In the genomic region with DNA sequence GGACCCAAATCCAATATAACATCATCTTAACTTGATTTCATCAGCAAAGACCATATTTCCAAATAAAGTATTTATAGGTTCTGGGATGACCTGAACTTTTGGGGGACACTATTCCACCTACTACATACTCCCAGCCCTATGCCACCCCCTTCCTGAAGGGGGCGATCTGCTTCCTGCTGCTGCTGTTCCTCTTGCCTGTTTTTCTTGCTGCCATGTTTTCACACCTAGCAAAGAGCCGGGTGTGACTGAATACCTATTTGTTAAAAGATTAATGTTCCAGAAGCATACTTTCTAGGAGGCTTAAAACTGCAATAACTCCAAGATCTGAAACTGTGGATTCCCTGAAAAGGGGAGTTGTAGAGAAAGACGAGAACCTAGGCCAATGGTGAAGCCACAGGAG, we compare ENCODE assay signal across 9 cellular contexts.
DNase-seq lines count a peak whose midpoint lies in the region; ATAC-seq and TF ChIP-seq lines count a peak whose summit lies in the region.
"Had no signal": no experiment of that assay in that cellular context is flagged by ENCODE, and none has a peak within 500 bp of the region (broad histone marks: within the 10 kb centered on the region; RNA-seq: fewer than 3 reads in every experiment).

No MANE protein-coding gene starts in this region.

- H3K4me3 Mint-ChIP-seq in activated naive CD4-positive, alpha-beta T cell treated with anti-CD3 and anti-CD28 coated beads, Interleukin-2, amount 50 U/mL, for 24 hours, result no peak overlapping the region
- H3K4me3 Mint-ChIP-seq in stimulated activated effector memory CD8-positive, alpha-beta T cell treated with anti-CD3 and anti-CD28 coated beads, Interleukin-12 subunit alpha, Interleukin-12 subunit beta, amount 100 ng/mL, for 72 hours, result no peak overlapping the region

- H3K27me3 Mint-ChIP-seq in activated naive CD4-positive, alpha-beta T cell treated with anti-CD3 and anti-CD28 coated beads, Interleukin-2, amount 50 U/mL, for 24 hours, result no peaks in the 10 kb centered on the region

- DNase-seq in activated naive CD4-positive, alpha-beta T cell treated with Interleukin-2 at 50 U/mL for 16 hours, result no peak
- DNase-seq in LNCaP clone FGC (ENCODE audit: low read depth) (no peak), brain microvascular endothelial cell (no peak), NCI-H1417 treated with DMSO at 0.1 percent for 48 hours (lab: John Stamatoyannopoulos, UW) (no peak), ureter (ENCODE audit: low spot score) (no peak)
- DNase-seq in stimulated activated effector memory CD8-positive, alpha-beta T cell treated with anti-CD3 and anti-CD28 coated beads, Interleukin-12 subunit alpha, Interleukin-12 subunit beta, amount 100 ng/mL, for 72 hours (ENCODE audit: low spot score in 2 of 2), result no peak
- no peak for DNase-seq in stimulated activated CD4-positive, alpha-beta T cell treated with anti-CD3 and anti-CD28 coated beads, Interleukin-4, amount 100 ng/mL, for 4 hours
- DNase-seq: NCI-H1436 treated with DMSO at 0.1 percent for 48 hours had no signal

- no peaks in the 10 kb centered on the region for H3K27me3 ChIP-seq in brain microvascular endothelial cell (replicated peaks)

- no peaks in the 10 kb centered on the region for H3K36me3 ChIP-seq in brain microvascular endothelial cell (replicated peaks)

- peaks cover 9% of the 10 kb centered on the region for H3K9me3 Mint-ChIP-seq in activated naive CD4-positive, alpha-beta T cell treated with anti-CD3 and anti-CD28 coated beads, Interleukin-2, amount 50 U/mL, for 24 hours
- H3K9me3 Mint-ChIP-seq in stimulated activated effector memory CD8-positive, alpha-beta T cell treated with anti-CD3 and anti-CD28 coated beads, Interleukin-12 subunit alpha, Interleukin-12 subunit beta, amount 100 ng/mL, for 72 hours, result peaks cover 3% of the 10 kb centered on the region

- no peak overlapping the region for H3K27ac ChIP-seq in brain microvascular endothelial cell

- ATAC-seq in stimulated activated effector memory CD8-positive, alpha-beta T cell treated with anti-CD3 and anti-CD28 coated beads, Interleukin-12 subunit alpha, Interleukin-12 subunit beta, amount 100 ng/mL, for 72 hours, result no peak

- peaks cover 2% of the 10 kb centered on the region for H3K36me3 Mint-ChIP-seq in activated naive CD4-positive, alpha-beta T cell treated with anti-CD3 and anti-CD28 coated beads, Interleukin-2, amount 50 U/mL, for 24 hours
- H3K36me3 Mint-ChIP-seq in stimulated activated effector memory CD8-positive, alpha-beta T cell treated with anti-CD3 and anti-CD28 coated beads, Interleukin-12 subunit alpha, Interleukin-12 subunit beta, amount 100 ng/mL, for 72 hours, result no peaks in the 10 kb centered on the region

- H3K4me3 ChIP-seq in LNCaP clone FGC (ENCODE audit: low read depth, low read length) (no peak overlapping the region), brain microvascular endothelial cell (ENCODE audit: low read depth, low read length) (no peak overlapping the region)

- TF ChIP-seq CTCF in LNCaP clone FGC (IDR thresholded peaks at IDR 0.05; ENCODE audit: control insufficient read depth, extremely low read depth, insufficient read depth), result peak; percentile 15; the same call in 1 of the 2 replicates
- TF ChIP-seq CTCF in brain microvascular endothelial cell (IDR thresholded peaks at IDR 0.05; ENCODE audit: low read depth, low read length, missing control alignments), result peak; percentile 54

- peaks cover 29% of the 10 kb centered on the region for H3K4me1 Mint-ChIP-seq in activated naive CD4-positive, alpha-beta T cell treated with anti-CD3 and anti-CD28 coated beads, Interleukin-2, amount 50 U/mL, for 24 hours
- H3K4me1 Mint-ChIP-seq in stimulated activated effector memory CD8-positive, alpha-beta T cell treated with anti-CD3 and anti-CD28 coated beads, Interleukin-12 subunit alpha, Interleukin-12 subunit beta, amount 100 ng/mL, for 72 hours, result peaks cover 16% of the 10 kb centered on the region

- in situ Hi-C loops in brain microvascular endothelial cell (cut with HindIII; ENCODE audit: low pct_ligation_motif_present, low sequenced_read_pairs), result no loop called here

- H3K27ac Mint-ChIP-seq in activated naive CD4-positive, alpha-beta T cell treated with anti-CD3 and anti-CD28 coated beads, Interleukin-2, amount 50 U/mL, for 24 hours, result peak overlapping the region; percentile 85
- H3K27ac Mint-ChIP-seq in stimulated activated effector memory CD8-positive, alpha-beta T cell treated with anti-CD3 and anti-CD28 coated beads, Interleukin-12 subunit alpha, Interleukin-12 subunit beta, amount 100 ng/mL, for 72 hours, result peak overlapping the region; percentile 24
